ENCODE assay signal across 7 cellular contexts in the genomic region with DNA sequence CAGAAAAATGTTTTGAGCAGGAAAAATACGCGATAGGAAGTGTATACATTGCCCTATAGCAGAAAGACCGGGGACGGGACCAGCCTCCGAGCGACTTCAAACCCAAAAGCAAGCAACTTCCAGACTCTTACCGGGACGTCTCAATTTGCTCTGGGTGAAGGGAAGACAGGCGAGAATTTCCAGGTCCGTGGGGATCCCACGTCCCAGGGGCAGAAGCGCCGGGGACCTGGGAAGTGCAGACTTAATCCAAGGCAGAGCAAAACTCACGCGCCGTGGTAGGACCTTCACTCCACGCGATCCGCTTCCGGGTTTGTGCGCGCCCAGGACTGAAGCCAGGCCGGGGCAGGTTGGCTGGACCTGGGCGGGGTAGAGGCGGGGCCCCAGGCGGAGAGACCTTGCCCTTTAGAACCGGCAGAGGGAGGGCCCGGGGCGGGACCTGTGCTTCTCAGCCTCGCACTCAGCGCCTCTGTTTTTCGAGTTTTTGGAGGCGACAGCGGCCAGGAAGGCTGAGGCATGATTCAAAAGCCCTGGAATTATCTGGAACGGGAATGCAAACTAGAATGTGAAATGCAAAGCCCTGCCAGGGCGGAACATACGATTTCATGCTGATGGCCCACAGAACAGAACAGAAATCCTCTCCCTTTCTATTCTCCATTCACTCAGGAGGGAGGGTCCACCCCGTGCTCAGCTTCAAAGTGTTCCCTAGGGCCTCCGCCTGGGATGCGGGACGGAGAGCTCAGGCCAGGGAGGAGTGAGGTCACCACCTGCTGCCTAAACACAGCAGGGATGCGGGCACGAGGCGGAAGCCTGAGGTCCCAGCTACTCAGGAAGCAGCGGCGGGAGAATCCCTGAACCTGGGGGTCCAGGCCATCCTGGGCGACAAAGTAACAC. TPM values are rescaled to one million over a fixed set of nuclear protein-coding genes. Genes with fewer than 3 reads are reported as not detected.
A peak's percentile ranks its signal among the peaks of the same experiment; 100 is the strongest.
DNase-seq lines count a peak whose midpoint lies in the region; ATAC-seq lines count a peak whose summit lies in the region.
"Not testable (repeated sequence)": the region's sequence is repeated elsewhere in the genome, so short reads cannot be mapped to it uniquely, and the experiment has no call there.

ZNF600 (minus strand) TSS at position 328 of the 891 bp plus-strand sequence. CDS start 7,903 bp downstream, outside the sequence.

- H3K27ac Mint-ChIP-seq in immature natural killer cell: peak within 1 kb of the TSS; percentile 82 to 93 (median 92)

- not testable (repeated sequence) for H3K9me3 Mint-ChIP-seq in immature natural killer cell

- peaks cover 4 to 11% (median 8%) of the 10 kb centered on the region in 3 donors for H3K36me3 Mint-ChIP-seq in immature natural killer cell

- peak within 1 kb of the TSS; percentile 67 to 73 (median 68) for H3K9ac ChIP-seq in skeletal muscle tissue (ENCODE audit: low read depth in 1 of 3, low read length in 3 of 3)

- DNase-seq in NCI-H345 (lab: John Stamatoyannopoulos, UW) (peak; percentile 62), immature natural killer cell (peak; percentile 82 to 89 (median 88))
- DNase-seq in activated CD4-positive, alpha-beta T cell treated with anti-CD3 and anti-CD28 coated beads for 24 hours (ENCODE audit: low read depth in 2 of 2): peak; percentile 57 to 70
- DNase-seq in central memory CD4-positive, alpha-beta T cell: peak; percentile 61

- not testable (repeated sequence) for H3K9me3 ChIP-seq in skeletal muscle tissue (ENCODE audit: control insufficient read depth in 3 of 3, low read length in 3 of 3)

- H3K4me1 ChIP-seq in skeletal muscle tissue (ENCODE audit: control insufficient read depth in 3 of 3, insufficient read depth in 3 of 3, low read length in 3 of 3): not testable (repeated sequence)

- peaks cover 55 to 74% of the 10 kb centered on the region in 2 donors for H3K4me1 Mint-ChIP-seq in immature natural killer cell

- ATAC-seq in GM18519 (IDR thresholded peaks at IDR 0.05; ENCODE audit: low FRiP score, unreplicated experiment) (peak; percentile 68), HG03039 (IDR thresholded peaks at IDR 0.05; ENCODE audit: unreplicated experiment) (peak; percentile 87)

- peak within 1 kb of the TSS; percentile 92 to 98 (median 96) for H3K4me3 Mint-ChIP-seq in immature natural killer cell

- not testable (repeated sequence) for H3K27me3 ChIP-seq in skeletal muscle tissue (ENCODE audit: control insufficient read depth in 3 of 3, insufficient read depth in 3 of 3, low read length in 3 of 3)

- peak within 1 kb of the TSS; percentile 74 to 78 (median 75) for H3K4me3 ChIP-seq in skeletal muscle tissue (ENCODE audit: low read length in 3 of 3)

- H3K36me3 ChIP-seq in skeletal muscle tissue (ENCODE audit: control insufficient read depth in 3 of 3, insufficient read depth in 3 of 3, low read length in 3 of 3): not testable (repeated sequence)

- H3K27ac ChIP-seq in skeletal muscle tissue (ENCODE audit: low read depth, low read length): not testable (repeated sequence)

- not testable (repeated sequence) for H3K27me3 Mint-ChIP-seq in immature natural killer cell (ENCODE audit: low read depth in 3 of 3)

RNA-seq across cellular contexts. Expression of gene ZNF600, which starts in this region (rescaled TPM):
- 100 to 1,000 TPM in 1 of 3 donors, 10 to 100 TPM in 2; 28.2 to 114 (median 42.4) TPM for polyA plus RNA-seq in immature natural killer cell
- total RNA-seq in skeletal muscle tissue: 2.1 TPM
